In the genomic region with DNA sequence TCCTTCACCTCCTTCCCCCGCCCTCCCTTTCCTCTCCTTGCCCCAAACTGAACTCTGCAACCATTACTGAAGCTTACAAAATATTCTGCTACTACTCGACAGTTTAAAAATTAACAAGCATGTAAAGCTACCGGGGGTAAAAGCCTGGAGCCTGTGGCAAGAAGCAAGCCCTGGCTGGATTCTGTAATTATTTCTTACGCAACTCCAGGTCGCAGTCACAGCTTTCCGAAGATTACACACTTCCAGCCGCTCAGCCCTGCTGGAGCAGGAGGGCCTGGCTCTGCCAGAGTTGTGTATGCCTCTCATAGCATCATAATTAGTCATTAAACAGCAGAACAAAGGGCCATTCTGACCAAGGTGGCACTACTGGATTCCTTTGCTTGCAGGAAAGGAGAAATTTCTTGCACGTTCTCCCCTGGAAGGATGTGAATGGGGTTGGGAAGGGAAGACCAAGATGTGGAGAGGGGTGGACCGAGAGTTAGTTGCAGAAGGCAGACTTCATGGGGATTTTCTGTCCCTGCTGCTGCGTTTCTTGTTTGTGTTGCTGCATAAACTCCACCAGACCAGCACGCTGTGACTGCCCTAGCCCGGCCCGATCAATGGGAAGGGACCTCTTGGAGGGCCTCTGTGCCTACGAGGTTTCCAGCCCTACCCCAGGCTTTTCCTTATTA, we compare ENCODE assay signal across 1 cellular context.
TF ChIP-seq lines count a peak whose summit lies in the region.

No MANE protein-coding gene starts in this region.

TF ChIP-seq in liver, 16 proteins besides CTCF, POLR2A, EP300 and RAD21 (continued from another document):
- TF ChIP-seq GABPA (IDR thresholded peaks at IDR 0.05 in 1 of 2, conservative IDR thresholded peaks at IDR 0.05 in 1 of 2), result no peak
- peak in 1 of 2 donors; percentile 80 for TF ChIP-seq JUND (IDR thresholded peaks at IDR 0.05)
- peak; percentile 22 for TF ChIP-seq HNF4G (IDR thresholded peaks at IDR 0.05)
- TF ChIP-seq, protein P1, sequence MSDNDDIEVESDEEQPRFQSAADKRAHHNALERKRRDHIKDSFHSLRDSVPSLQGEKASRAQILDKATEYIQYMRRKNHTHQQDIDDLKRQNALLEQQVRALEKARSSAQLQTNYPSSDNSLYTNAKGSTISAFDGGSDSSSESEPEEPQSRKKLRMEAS (IDR thresholded peaks at IDR 0.05), result peak; percentile 85
- peak; percentile 67 to 85 for TF ChIP-seq HNF4A (conservative IDR thresholded peaks at IDR 0.05)
- TF ChIP-seq EGR1 (IDR thresholded peaks at IDR 0.05; ENCODE audit: low read depth in 2 of 2), result no peak
TF ChIP-seq in liver: peak in this region for 11.
